ENCODE assay signal across 20 cellular contexts in genomic region chr7:66296555-66296954, GRCh38.
A peak's percentile ranks its signal among the peaks of the same experiment; 100 is the strongest.
DNase-seq lines count a peak whose midpoint lies in the region; ATAC-seq, FAIRE-seq and TF ChIP-seq lines count a peak whose summit lies in the region.
"Had no signal": no experiment of that assay in that cellular context is flagged by ENCODE, and none has a peak within 500 bp of the region (broad histone marks: within the 10 kb centered on the region; RNA-seq: fewer than 3 reads in every experiment).

No MANE protein-coding gene starts in this region.

- WGBS in esophagus muscularis mucosa, result 87% methylated on average over 3 of the region's 3 CpGs

- peak overlapping the region; percentile 7 for H3K4me3 Mint-ChIP-seq in natural killer cell
- H3K4me3 Mint-ChIP-seq: activated CD4-positive, alpha-beta T cell treated with anti-CD3 and anti-CD28 coated beads for 36 hours; activated naive CD8-positive, alpha-beta T cell treated with anti-CD3 and anti-CD28 coated beads for 36 hours had no signal

- peak in 1 of 3 donors; percentile 15 for ATAC-seq in natural killer cell
- ATAC-seq in stimulated activated naive CD8-positive, alpha-beta T cell treated with anti-CD3 and anti-CD28 coated beads, Interleukin-15, Interleukin-2, amounts not matched to agents 100 U/mL and 50 U/mL, for 24 hours, result no peak
- ATAC-seq: activated CD4-positive, alpha-beta T cell treated with anti-CD3 and anti-CD28 coated beads for 36 hours had no signal

- peaks cover 6% of the 10 kb centered on the region for H3K36me3 Mint-ChIP-seq in natural killer cell

- DNase-seq in AG08395 (ENCODE audit: low spot score) (peak; percentile 66), MV-4-11 (lab: John Stamatoyannopoulos, UW) (peak; percentile 34), fibroblast of gingiva (ENCODE audit: low read depth) (peak; percentile 82), natural killer cell (no peak), BE2C (no peak), kidney (no peak), esophagus muscularis mucosa (ENCODE audit: extremely low spot score) (no peak)
- no peak for DNase-seq in stimulated activated naive CD8-positive, alpha-beta T cell treated with anti-CD3 and anti-CD28 coated beads, Interleukin-15, Interleukin-2, amounts not matched to agents 100 U/mL and 50 U/mL, for 24 hours
- DNase-seq: activated CD4-positive, alpha-beta T cell treated with anti-CD3 and anti-CD28 coated beads for 36 hours; activated naive CD8-positive, alpha-beta T cell treated with anti-CD3 and anti-CD28 coated beads for 36 hours; activated T-cell treated with anti-CD3 and anti-CD28 coated beads, Interleukin-2, amount 50 U/mL, for 1 hour; central memory CD4-positive, alpha-beta T cell; DMS 273 treated with DMSO at 0.1 percent for 48 hours; hippocampal formation; naive B cell; NCI-H1048; stimulated activated CD4-positive, alpha-beta T cell treated with anti-CD3 and anti-CD28 coated beads, Interleukin-2, amount 100 ng/mL, for 24 hours; T-helper 9 cell; thyroid gland had no signal

- H3K27me3 ChIP-seq in BE2C, result no peaks in the 10 kb centered on the region
- no peaks in the 10 kb centered on the region for H3K27me3 ChIP-seq in esophagus muscularis mucosa
- H3K27me3 ChIP-seq: thyroid gland had no signal

- H3K4me1 Mint-ChIP-seq in natural killer cell, result peaks cover 11 to 21% of the 10 kb centered on the region in 2 donors
- H3K4me1 Mint-ChIP-seq: activated CD4-positive, alpha-beta T cell treated with anti-CD3 and anti-CD28 coated beads for 36 hours had no signal

- H3K9ac ChIP-seq in kidney (ENCODE audit: low read length in 2 of 2), result no peak overlapping the region

- TF ChIP-seq CTCF in natural killer cell (IDR thresholded peaks at IDR 0.05) (no peak), BE2C (IDR thresholded peaks at IDR 0.05; ENCODE audit: low read depth, low read length) (no peak), kidney (IDR thresholded peaks at IDR 0.05; ENCODE audit: borderline replicate concordance, extremely low read depth, insufficient read depth) (no peak), esophagus muscularis mucosa (IDR thresholded peaks at IDR 0.05) (no peak)

- H3K27me3 Mint-ChIP-seq in natural killer cell (ENCODE audit: low read depth in 2 of 2), result no peaks in the 10 kb centered on the region
- H3K27me3 Mint-ChIP-seq: activated CD4-positive, alpha-beta T cell treated with anti-CD3 and anti-CD28 coated beads for 36 hours; activated naive CD8-positive, alpha-beta T cell treated with anti-CD3 and anti-CD28 coated beads for 36 hours; naive B cell had no signal

- no peaks in the 10 kb centered on the region for H3K36me3 ChIP-seq in BE2C
- H3K36me3 ChIP-seq in kidney (ENCODE audit: control insufficient read depth in 1 of 2, insufficient read depth in 2 of 2, low read length in 2 of 2), result no peaks in the 10 kb centered on the region
- H3K36me3 ChIP-seq in esophagus muscularis mucosa, result no peaks in the 10 kb centered on the region
- H3K36me3 ChIP-seq: thyroid gland had no signal

- H3K9me3 ChIP-seq in BE2C (no peaks in the 10 kb centered on the region), kidney (ENCODE audit: control insufficient read depth in 1 of 2, low read length in 2 of 2) (peaks cover 0 to 8% of the 10 kb centered on the region in 2 donors), esophagus muscularis mucosa (peaks cover 0 to 17% (median 5%) of the 10 kb centered on the region in 4 donors)
- H3K9me3 ChIP-seq: thyroid gland had no signal

- no peak overlapping the region for H3K27ac ChIP-seq in kidney (ENCODE audit: low read depth in 2 of 2, low read length in 2 of 2)
- H3K27ac ChIP-seq in esophagus muscularis mucosa (replicated peaks in 1 of 4), result no peak overlapping the region
- H3K27ac ChIP-seq: thyroid gland had no signal

- intact Hi-C loops in natural killer cell (cut with micrococcal nuclease), result no loop called here
- intact Hi-C loops in kidney (cut with DNase I), result no loop called here
- intact Hi-C loops in esophagus muscularis mucosa (cut with DNase I), result no loop called here

- no peak overlapping the region for H3K4me3 ChIP-seq in BE2C (ENCODE audit: low read depth, low read length)
- no peak overlapping the region for H3K4me3 ChIP-seq in kidney (ENCODE audit: low read length in 2 of 2)
- H3K4me3 ChIP-seq in esophagus muscularis mucosa, result no peak overlapping the region
- H3K4me3 ChIP-seq: thyroid gland had no signal

- peak overlapping the region; percentile 55 to 67 for H3K27ac Mint-ChIP-seq in natural killer cell
- H3K27ac Mint-ChIP-seq: activated CD4-positive, alpha-beta T cell treated with anti-CD3 and anti-CD28 coated beads for 36 hours; activated naive CD8-positive, alpha-beta T cell treated with anti-CD3 and anti-CD28 coated beads for 36 hours had no signal

- peaks cover 2 to 13% of the 10 kb centered on the region in 2 donors for H3K9me3 Mint-ChIP-seq in natural killer cell

- TF ChIP-seq POLR2A in esophagus muscularis mucosa (IDR thresholded peaks at IDR 0.05; ENCODE audit: low read depth), result no peak

- TF ChIP-seq EP300 in esophagus muscularis mucosa (IDR thresholded peaks at IDR 0.05), result no peak

- H3K4me1 ChIP-seq in BE2C (no peaks in the 10 kb centered on the region), kidney (ENCODE audit: control insufficient read depth in 1 of 2, insufficient read depth in 1 of 2, low read depth in 1 of 2, low read length in 2 of 2) (no peaks in the 10 kb centered on the region), esophagus muscularis mucosa (no peaks in the 10 kb centered on the region)

- FAIRE-seq in kidney (lab: Jason Lieb, UNC), result no peak
- FAIRE-seq: GM18507 had no signal

Comparison
In these comparisons a context has a peak if more than half of its experiments do, and no peak if none do; other contexts are left out.
1. DNase-seq: peak in AG08395 (single experiment), MV-4-11 (single experiment) and fibroblast of gingiva (single experiment); none in natural killer cell (single experiment), BE2C (single experiment), kidney (single experiment), esophagus muscularis mucosa (single experiment) and stimulated activated naive CD8-positive, alpha-beta T cell treated with anti-CD3 and anti-CD28 coated beads, Interleukin-15, Interleukin-2, amounts not matched to agents 100 U/mL and 50 U/mL, for 24 hours (single experiment).